In genomic region chr2:159921752-159922404, GRCh38 we compare ENCODE assay signal across 8 cellular contexts. TPM values are rescaled to one million over a fixed set of nuclear protein-coding genes. Genes with fewer than 3 reads are reported as not detected.
DNase-seq lines count a peak whose midpoint lies in the region; ATAC-seq and TF ChIP-seq lines count a peak whose summit lies in the region.

No MANE protein-coding gene starts in this region.

- CTCF ChIA-PET in activated B cell treated with CpG ODN at 0.5 μM for 24 hours (lab: Charles Lee) = interaction anchor here (0.7 to 2.1 kb wide), 17 partner anchors 9 to 609 kb away, joined by 3 to 10 read pairs (median 4); no protein-coding TSS in a partner anchor

- H3K9me3 Mint-ChIP-seq in activated B cell treated with CpG ODN at 0.5 μM for 24 hours = no peaks in the 10 kb centered on the region
- no peaks in the 10 kb centered on the region for H3K9me3 Mint-ChIP-seq in central memory CD8-positive, alpha-beta T cell

- peak; percentile 58; the same call in 1 of the 2 replicates for TF ChIP-seq RAD21 in Ishikawa (IDR thresholded peaks at IDR 0.05; ENCODE audit: low read depth)
- TF ChIP-seq RAD21 in liver (IDR thresholded peaks at IDR 0.05) = peak; percentile 65 to 81

- H3K36me3 Mint-ChIP-seq in activated B cell treated with CpG ODN at 0.5 μM for 24 hours (ENCODE audit: low read depth) = no peaks in the 10 kb centered on the region
- no peaks in the 10 kb centered on the region for H3K36me3 Mint-ChIP-seq in central memory CD8-positive, alpha-beta T cell (ENCODE audit: insufficient read depth)

- H3K4me1 ChIP-seq in liver (ENCODE audit: control insufficient read depth in 4 of 4, insufficient read depth in 4 of 4, low read length in 3 of 4) = no peaks in the 10 kb centered on the region

- H3K4me3 ChIP-seq in GM06990 (replicated peaks; ENCODE audit: low read depth, low read length) (peak overlapping the region; percentile 25), liver (ENCODE audit: low read depth in 1 of 3, low read length in 3 of 3) (no peak overlapping the region)

- H3K9me3 ChIP-seq in liver (ENCODE audit: control insufficient read depth in 4 of 4, low read length in 3 of 4) = no peaks in the 10 kb centered on the region

- H3K36me3 ChIP-seq in GM06990 (ENCODE audit: control insufficient read depth, insufficient read depth, low read length) (no peaks in the 10 kb centered on the region), liver (ENCODE audit: control insufficient read depth in 4 of 4, insufficient read depth in 3 of 4, low read depth in 1 of 4, low read length in 3 of 4) (no peaks in the 10 kb centered on the region)

- TF ChIP-seq EP300 in Ishikawa (IDR thresholded peaks at IDR 0.05; ENCODE audit: borderline replicate concordance) = no peak

- H3K4me1 Mint-ChIP-seq in activated B cell treated with CpG ODN at 0.5 μM for 24 hours = peaks cover 28% of the 10 kb centered on the region
- H3K4me1 Mint-ChIP-seq in central memory CD8-positive, alpha-beta T cell = peaks cover 11% of the 10 kb centered on the region

- H3K27me3 Mint-ChIP-seq in activated B cell treated with CpG ODN at 0.5 μM for 24 hours = no peaks in the 10 kb centered on the region
- H3K27me3 Mint-ChIP-seq in central memory CD8-positive, alpha-beta T cell = peaks cover 55% of the 10 kb centered on the region

- POLR2A ChIA-PET in activated B cell treated with CpG ODN at 0.5 μM for 24 hours (lab: Charles Lee) = interaction anchor here (1.0 to 1.6 kb wide), 3 partner anchors 13 to 43 kb away, joined by 3 to 5 read pairs (median 5); partner anchors contain the start of gene LY75

- no peak overlapping the region for H3K9ac ChIP-seq in liver (ENCODE audit: low read depth in 1 of 2, low read length in 2 of 2)

- ATAC-seq in GM21737 (IDR thresholded peaks at IDR 0.05; ENCODE audit: unreplicated experiment) (peak; percentile 92), activated B cell treated with CpG ODN at 0.5 μM for 24 hours (ENCODE audit: low read depth) (peak; percentile 97)
- peak; percentile 78 for ATAC-seq in central memory CD8-positive, alpha-beta T cell (replicated peaks; ENCODE audit: extremely low read depth, poor library complexity, severe bottlenecking)

- H3K27me3 ChIP-seq in GM06990 (replicated peaks; ENCODE audit: control insufficient read depth, insufficient read depth, low read length) (no peaks in the 10 kb centered on the region), liver (ENCODE audit: control insufficient read depth in 4 of 4, insufficient read depth in 4 of 4, low read length in 3 of 4) (no peaks in the 10 kb centered on the region)

- TF ChIP-seq CTCF in GM06990 (IDR thresholded peaks at IDR 0.05; ENCODE audit: insufficient read depth, low read length, poor library complexity, severe bottlenecking) (peak; percentile 98), activated B cell treated with CpG ODN at 0.5 μM for 24 hours (IDR thresholded peaks at IDR 0.05) (no peak), liver (IDR thresholded peaks at IDR 0.05; ENCODE audit: low read depth, low read length, missing input control) (peak; percentile 55)

- peak overlapping the region; percentile 6 for H3K27ac Mint-ChIP-seq in activated B cell treated with CpG ODN at 0.5 μM for 24 hours
- H3K27ac Mint-ChIP-seq in central memory CD8-positive, alpha-beta T cell (ENCODE audit: low read depth) = no peak overlapping the region

- WGBS in liver = 20% methylated on average over 17 of the region's 17 CpGs

- DNase-seq in GM06990 (ENCODE audit: extremely low read depth, insufficient read length) = peak; percentile 79
- peak; percentile 65 for DNase-seq in activated B cell treated with CpG ODN at 0.5 μM for 24 hours
- DNase-seq in central memory CD8-positive, alpha-beta T cell (ENCODE audit: low spot score in 2 of 2) = peak; percentile 53 to 65
- peak; percentile 56 for DNase-seq in stimulated activated CD8-positive, alpha-beta memory T cell treated with anti-CD3 and anti-CD28 coated beads, Interleukin-15, amount 100 ng/mL, for 24 hours (ENCODE audit: low read depth)
- no peak for DNase-seq in NCI-H345 (lab: John Stamatoyannopoulos, UW)

- no peak overlapping the region for H3K27ac ChIP-seq in liver (ENCODE audit: low read depth in 1 of 2, low read length in 2 of 2)

- intact Hi-C loops in activated B cell treated with CpG ODN at 0.5 μM for 24 hours (cut with micrococcal nuclease) = loop anchor here (1.0 to 5.0 kb wide), 4 partner anchors 17 to 1021 kb away; no protein-coding TSS in a partner anchor

- no peak overlapping the region for H3K4me3 Mint-ChIP-seq in activated B cell treated with CpG ODN at 0.5 μM for 24 hours
- no peak overlapping the region for H3K4me3 Mint-ChIP-seq in central memory CD8-positive, alpha-beta T cell

TF ChIP-seq in Ishikawa, 13 proteins besides CTCF, POLR2A, EP300 and RAD21:
- TF ChIP-seq REST (IDR thresholded peaks at IDR 0.05; ENCODE audit: low read depth) = no peak
- TF ChIP-seq, protein P1, sequence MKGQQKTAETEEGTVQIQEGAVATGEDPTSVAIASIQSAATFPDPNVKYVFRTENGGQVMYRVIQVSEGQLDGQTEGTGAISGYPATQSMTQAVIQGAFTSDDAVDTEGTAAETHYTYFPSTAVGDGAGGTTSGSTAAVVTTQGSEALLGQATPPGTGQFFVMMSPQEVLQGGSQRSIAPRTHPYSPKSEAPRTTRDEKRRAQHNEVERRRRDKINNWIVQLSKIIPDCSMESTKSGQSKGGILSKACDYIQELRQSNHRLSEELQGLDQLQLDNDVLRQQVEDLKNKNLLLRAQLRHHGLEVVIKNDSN (IDR thresholded peaks at IDR 0.05) = peak; percentile 29; the same call in 1 of the 2 replicates

TF ChIP-seq in liver, 16 proteins besides CTCF, POLR2A, EP300 and RAD21:
- TF ChIP-seq SP1 (IDR thresholded peaks at IDR 0.05) (no peak), FOXA1 (IDR thresholded peaks at IDR 0.05) (no peak), FOXA2 (IDR thresholded peaks at IDR 0.05) (no peak), HNF4G (IDR thresholded peaks at IDR 0.05) (no peak), YY1 (IDR thresholded peaks at IDR 0.05) (no peak), NR2F2 (IDR thresholded peaks at IDR 0.05) (no peak), RXRA (IDR thresholded peaks at IDR 0.05) (no peak), TAF1 (conservative IDR thresholded peaks at IDR 0.05) (no peak), REST (IDR thresholded peaks at IDR 0.05) (no peak), EGR1 (IDR thresholded peaks at IDR 0.05; ENCODE audit: low read depth in 2 of 2) (no peak), JUND (IDR thresholded peaks at IDR 0.05) (no peak), HNF4A (conservative IDR thresholded peaks at IDR 0.05) (no peak), GABPA (IDR thresholded peaks at IDR 0.05 in 1 of 2, conservative IDR thresholded peaks at IDR 0.05 in 1 of 2) (no peak), ATF3 (IDR thresholded peaks at IDR 0.05) (no peak)
- TF ChIP-seq, protein P2, sequence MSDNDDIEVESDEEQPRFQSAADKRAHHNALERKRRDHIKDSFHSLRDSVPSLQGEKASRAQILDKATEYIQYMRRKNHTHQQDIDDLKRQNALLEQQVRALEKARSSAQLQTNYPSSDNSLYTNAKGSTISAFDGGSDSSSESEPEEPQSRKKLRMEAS (IDR thresholded peaks at IDR 0.05) = no peak
- TF ChIP-seq, protein P3, sequence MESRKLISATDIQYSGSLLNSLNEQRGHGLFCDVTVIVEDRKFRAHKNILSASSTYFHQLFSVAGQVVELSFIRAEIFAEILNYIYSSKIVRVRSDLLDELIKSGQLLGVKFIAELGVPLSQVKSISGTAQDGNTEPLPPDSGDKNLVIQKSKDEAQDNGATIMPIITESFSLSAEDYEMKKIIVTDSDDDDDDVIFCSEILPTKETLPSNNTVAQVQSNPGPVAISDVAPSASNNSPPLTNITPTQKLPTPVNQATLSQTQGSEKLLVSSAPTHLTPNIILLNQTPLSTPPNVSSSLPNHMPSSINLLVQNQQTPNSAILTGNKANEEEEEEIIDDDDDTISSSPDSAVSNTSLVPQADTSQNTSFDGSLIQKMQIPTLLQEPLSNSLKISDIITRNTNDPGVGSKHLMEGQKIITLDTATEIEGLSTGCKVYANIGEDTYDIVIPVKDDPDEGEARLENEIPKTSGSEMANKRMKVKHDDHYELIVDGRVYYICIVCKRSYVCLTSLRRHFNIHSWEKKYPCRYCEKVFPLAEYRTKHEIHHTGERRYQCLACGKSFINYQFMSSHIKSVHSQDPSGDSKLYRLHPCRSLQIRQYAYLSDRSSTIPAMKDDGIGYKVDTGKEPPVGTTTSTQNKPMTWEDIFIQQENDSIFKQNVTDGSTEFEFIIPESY (IDR thresholded peaks at IDR 0.05) = no peak

RNA-seq across cellular contexts. Expression of gene LY75, which starts 17.3 kb away (rescaled TPM):
- 99.5 and 107 TPM in 2 replicates for total RNA-seq in activated B cell treated with CpG ODN at 0.5 μM for 24 hours
- total RNA-seq in liver = 1 to 10 TPM; 1.8 to 3.1 TPM
- polyA plus RNA-seq in liver = under 1 TPM; 0.44 to 0.72 TPM

Comparison
In these comparisons a context has a peak if more than half of its experiments do, and no peak if none do; other contexts are left out.
1. RNA of gene LY75, which starts 17.3 kb away (total RNA-seq): 99.5 to 107 TPM in activated B cell treated with CpG ODN at 0.5 μM for 24 hours; 1.8 to 3.1 TPM in liver; every median in the first group is over 10 times any median in the second.
2. Peak in every context shown above with its lines, with median percentiles within 50 percentile points of each other: ATAC-seq.